1 cellular context compared by ENCODE assay signal in the genomic region with DNA sequence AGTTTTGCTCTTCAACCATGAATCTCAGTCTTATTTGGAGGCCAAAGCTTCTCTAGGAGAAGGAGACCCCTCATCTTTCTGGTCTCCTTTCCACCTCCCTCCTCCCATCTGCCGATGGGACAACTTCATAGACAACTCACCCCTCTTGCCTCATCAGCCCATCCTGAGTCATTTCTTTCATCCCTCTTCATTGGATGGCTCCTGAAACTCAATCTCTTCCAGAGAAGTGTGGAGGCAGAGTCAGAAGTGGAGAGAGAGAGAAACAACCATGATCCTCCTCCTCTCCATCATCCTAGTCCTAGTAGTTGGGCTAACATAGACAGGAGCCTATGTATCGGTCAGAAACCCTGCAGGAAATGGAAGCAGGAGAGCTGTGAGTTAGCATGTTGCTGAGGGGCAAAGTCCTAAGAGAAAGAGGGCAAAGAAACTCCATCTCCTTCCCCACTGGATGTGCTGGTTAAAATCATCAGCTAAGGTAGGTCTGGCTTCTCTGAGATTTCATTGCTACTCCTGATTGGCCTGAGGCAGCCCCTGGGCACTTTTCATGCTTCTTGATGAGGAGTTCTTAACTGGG.
TF ChIP-seq lines count a peak whose summit lies in the region.

No MANE protein-coding gene starts in this region.

TF ChIP-seq in H1, 55 proteins besides CTCF, POLR2A, EP300 and RAD21:
- TF ChIP-seq SP2 (IDR thresholded peaks at IDR 0.05; ENCODE audit: low read length) (no peak), EZH2 (IDR thresholded peaks at IDR 0.05; ENCODE audit: low read depth, low read length, severe bottlenecking) (no peak), RFX5 (IDR thresholded peaks at IDR 0.05; ENCODE audit: borderline replicate concordance, low read depth, low read length) (no peak), TCF12 (IDR thresholded peaks at IDR 0.05; ENCODE audit: low read depth, low read length) (no peak), SRF (IDR thresholded peaks at IDR 0.05; ENCODE audit: low read depth, low read length) (no peak), USF2 (IDR thresholded peaks at IDR 0.05; ENCODE audit: low read length) (no peak), TBP (IDR thresholded peaks at IDR 0.05; ENCODE audit: low read depth, low read length) (no peak), SAP30 (IDR thresholded peaks at IDR 0.05; ENCODE audit: insufficient read depth, insufficient replicate concordance, low read length) (no peak), YY1 (IDR thresholded peaks at IDR 0.05; ENCODE audit: low read depth, low read length) (no peak), CBX8 (IDR thresholded peaks at IDR 0.05; ENCODE audit: borderline replicate concordance, low read depth, low read length) (no peak), SIX5 (IDR thresholded peaks at IDR 0.05; ENCODE audit: low read depth, low read length) (no peak), ATF3 (IDR thresholded peaks at IDR 0.05; ENCODE audit: insufficient read depth, low read depth, low read length) (no peak), POLR2AphosphoS5 (IDR thresholded peaks at IDR 0.05; ENCODE audit: low read depth, low read length) (no peak), GABPA (IDR thresholded peaks at IDR 0.05; ENCODE audit: borderline replicate concordance, insufficient read depth, low read length) (no peak), RXRA (IDR thresholded peaks at IDR 0.05; ENCODE audit: insufficient read depth, low read depth, low read length) (no peak), KDM1A (IDR thresholded peaks at IDR 0.05; ENCODE audit: borderline replicate concordance, low read length) (no peak), TAF7 (optimal IDR thresholded peaks at IDR 0.05; ENCODE audit: borderline replicate concordance, low read depth, low read length) (no peak), SP4 (IDR thresholded peaks at IDR 0.05; ENCODE audit: low read length) (no peak)
- TF ChIP-seq, protein P1, sequence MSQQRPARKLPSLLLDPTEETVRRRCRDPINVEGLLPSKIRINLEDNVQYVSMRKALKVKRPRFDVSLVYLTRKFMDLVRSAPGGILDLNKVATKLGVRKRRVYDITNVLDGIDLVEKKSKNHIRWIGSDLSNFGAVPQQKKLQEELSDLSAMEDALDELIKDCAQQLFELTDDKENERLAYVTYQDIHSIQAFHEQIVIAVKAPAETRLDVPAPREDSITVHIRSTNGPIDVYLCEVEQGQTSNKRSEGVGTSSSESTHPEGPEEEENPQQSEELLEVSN (IDR thresholded peaks at IDR 0.05), result no peak
- TF ChIP-seq, protein P2, sequence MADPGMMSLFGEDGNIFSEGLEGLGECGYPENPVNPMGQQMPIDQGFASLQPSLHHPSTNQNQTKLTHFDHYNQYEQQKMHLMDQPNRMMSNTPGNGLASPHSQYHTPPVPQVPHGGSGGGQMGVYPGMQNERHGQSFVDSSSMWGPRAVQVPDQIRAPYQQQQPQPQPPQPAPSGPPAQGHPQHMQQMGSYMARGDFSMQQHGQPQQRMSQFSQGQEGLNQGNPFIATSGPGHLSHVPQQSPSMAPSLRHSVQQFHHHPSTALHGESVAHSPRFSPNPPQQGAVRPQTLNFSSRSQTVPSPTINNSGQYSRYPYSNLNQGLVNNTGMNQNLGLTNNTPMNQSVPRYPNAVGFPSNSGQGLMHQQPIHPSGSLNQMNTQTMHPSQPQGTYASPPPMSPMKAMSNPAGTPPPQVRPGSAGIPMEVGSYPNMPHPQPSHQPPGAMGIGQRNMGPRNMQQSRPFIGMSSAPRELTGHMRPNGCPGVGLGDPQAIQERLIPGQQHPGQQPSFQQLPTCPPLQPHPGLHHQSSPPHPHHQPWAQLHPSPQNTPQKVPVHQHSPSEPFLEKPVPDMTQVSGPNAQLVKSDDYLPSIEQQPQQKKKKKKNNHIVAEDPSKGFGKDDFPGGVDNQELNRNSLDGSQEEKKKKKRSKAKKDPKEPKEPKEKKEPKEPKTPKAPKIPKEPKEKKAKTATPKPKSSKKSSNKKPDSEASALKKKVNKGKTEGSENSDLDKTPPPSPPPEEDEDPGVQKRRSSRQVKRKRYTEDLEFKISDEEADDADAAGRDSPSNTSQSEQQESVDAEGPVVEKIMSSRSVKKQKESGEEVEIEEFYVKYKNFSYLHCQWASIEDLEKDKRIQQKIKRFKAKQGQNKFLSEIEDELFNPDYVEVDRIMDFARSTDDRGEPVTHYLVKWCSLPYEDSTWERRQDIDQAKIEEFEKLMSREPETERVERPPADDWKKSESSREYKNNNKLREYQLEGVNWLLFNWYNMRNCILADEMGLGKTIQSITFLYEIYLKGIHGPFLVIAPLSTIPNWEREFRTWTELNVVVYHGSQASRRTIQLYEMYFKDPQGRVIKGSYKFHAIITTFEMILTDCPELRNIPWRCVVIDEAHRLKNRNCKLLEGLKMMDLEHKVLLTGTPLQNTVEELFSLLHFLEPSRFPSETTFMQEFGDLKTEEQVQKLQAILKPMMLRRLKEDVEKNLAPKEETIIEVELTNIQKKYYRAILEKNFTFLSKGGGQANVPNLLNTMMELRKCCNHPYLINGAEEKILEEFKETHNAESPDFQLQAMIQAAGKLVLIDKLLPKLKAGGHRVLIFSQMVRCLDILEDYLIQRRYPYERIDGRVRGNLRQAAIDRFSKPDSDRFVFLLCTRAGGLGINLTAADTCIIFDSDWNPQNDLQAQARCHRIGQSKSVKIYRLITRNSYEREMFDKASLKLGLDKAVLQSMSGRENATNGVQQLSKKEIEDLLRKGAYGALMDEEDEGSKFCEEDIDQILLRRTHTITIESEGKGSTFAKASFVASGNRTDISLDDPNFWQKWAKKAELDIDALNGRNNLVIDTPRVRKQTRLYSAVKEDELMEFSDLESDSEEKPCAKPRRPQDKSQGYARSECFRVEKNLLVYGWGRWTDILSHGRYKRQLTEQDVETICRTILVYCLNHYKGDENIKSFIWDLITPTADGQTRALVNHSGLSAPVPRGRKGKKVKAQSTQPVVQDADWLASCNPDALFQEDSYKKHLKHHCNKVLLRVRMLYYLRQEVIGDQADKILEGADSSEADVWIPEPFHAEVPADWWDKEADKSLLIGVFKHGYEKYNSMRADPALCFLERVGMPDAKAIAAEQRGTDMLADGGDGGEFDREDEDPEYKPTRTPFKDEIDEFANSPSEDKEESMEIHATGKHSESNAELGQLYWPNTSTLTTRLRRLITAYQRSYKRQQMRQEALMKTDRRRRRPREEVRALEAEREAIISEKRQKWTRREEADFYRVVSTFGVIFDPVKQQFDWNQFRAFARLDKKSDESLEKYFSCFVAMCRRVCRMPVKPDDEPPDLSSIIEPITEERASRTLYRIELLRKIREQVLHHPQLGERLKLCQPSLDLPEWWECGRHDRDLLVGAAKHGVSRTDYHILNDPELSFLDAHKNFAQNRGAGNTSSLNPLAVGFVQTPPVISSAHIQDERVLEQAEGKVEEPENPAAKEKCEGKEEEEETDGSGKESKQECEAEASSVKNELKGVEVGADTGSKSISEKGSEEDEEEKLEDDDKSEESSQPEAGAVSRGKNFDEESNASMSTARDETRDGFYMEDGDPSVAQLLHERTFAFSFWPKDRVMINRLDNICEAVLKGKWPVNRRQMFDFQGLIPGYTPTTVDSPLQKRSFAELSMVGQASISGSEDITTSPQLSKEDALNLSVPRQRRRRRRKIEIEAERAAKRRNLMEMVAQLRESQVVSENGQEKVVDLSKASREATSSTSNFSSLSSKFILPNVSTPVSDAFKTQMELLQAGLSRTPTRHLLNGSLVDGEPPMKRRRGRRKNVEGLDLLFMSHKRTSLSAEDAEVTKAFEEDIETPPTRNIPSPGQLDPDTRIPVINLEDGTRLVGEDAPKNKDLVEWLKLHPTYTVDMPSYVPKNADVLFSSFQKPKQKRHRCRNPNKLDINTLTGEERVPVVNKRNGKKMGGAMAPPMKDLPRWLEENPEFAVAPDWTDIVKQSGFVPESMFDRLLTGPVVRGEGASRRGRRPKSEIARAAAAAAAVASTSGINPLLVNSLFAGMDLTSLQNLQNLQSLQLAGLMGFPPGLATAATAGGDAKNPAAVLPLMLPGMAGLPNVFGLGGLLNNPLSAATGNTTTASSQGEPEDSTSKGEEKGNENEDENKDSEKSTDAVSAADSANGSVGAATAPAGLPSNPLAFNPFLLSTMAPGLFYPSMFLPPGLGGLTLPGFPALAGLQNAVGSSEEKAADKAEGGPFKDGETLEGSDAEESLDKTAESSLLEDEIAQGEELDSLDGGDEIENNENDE (IDR thresholded peaks at IDR 0.05; ENCODE audit: insufficient replicate concordance, low read length), result no peak
TF ChIP-seq in H1: peak in this region for 0.
